Comparison of ENCODE assay signal across 1 cellular context in genomic region chr2:30147715-30148611, GRCh38.
TF ChIP-seq lines count a peak whose summit lies in the region.

No MANE protein-coding gene starts in this region.

TF ChIP-seq in K562, 482 proteins besides CTCF, POLR2A, EP300 and RAD21 (continued from another document):
- TF ChIP-seq BCLAF1 (IDR thresholded peaks at IDR 0.05; ENCODE audit: borderline replicate concordance in 1 of 2, control insufficient read depth in 1 of 2, low read depth in 2 of 2, low read length in 1 of 2) (no peak), ZNF77 (CRISPR knock-in tag; IDR thresholded peaks at IDR 0.05) (no peak), SIN3B (IDR thresholded peaks at IDR 0.05; ENCODE audit: low read depth) (peak; percentile 35; the same call in 1 of the 2 replicates), JUND (IDR thresholded peaks at IDR 0.05; ENCODE audit: borderline replicate concordance, low read depth, low read length) (no peak), JUND (tag; IDR thresholded peaks at IDR 0.05; ENCODE audit: borderline replicate concordance, low read depth, low read length) (no peak), EHMT2 (IDR thresholded peaks at IDR 0.05) (no peak), HMG20A (CRISPR knock-in tag; conservative IDR thresholded peaks at IDR 0.05) (no peak), USF2 (CRISPR knock-in tag; IDR thresholded peaks at IDR 0.05) (peak; percentile 95), KAT8 (IDR thresholded peaks at IDR 0.05; ENCODE audit: low read depth) (no peak), C11orf30 (IDR thresholded peaks at IDR 0.05; ENCODE audit: low read depth) (no peak), TRIM25 (IDR thresholded peaks at IDR 0.05; ENCODE audit: borderline replicate concordance) (no peak), GABPA (tag; conservative IDR thresholded peaks at IDR 0.05; ENCODE audit: low read depth) (no peak), SMARCB1 (IDR thresholded peaks at IDR 0.05; ENCODE audit: insufficient read length, low read depth) (no peak), ZNF134 (CRISPR knock-in tag; conservative IDR thresholded peaks at IDR 0.05) (no peak), HDAC1 (IDR thresholded peaks at IDR 0.05) (peak in 1 of 2 experiments; percentile 57; a peak in 1 of 4 replicates), ZFP30 (CRISPR knock-in tag; IDR thresholded peaks at IDR 0.05; ENCODE audit: borderline replicate concordance) (no peak), LEF1 (IDR thresholded peaks at IDR 0.05) (no peak), ZNF212 (CRISPR knock-in tag; IDR thresholded peaks at IDR 0.05) (no peak), ZBTB5 (IDR thresholded peaks at IDR 0.05) (no peak), HMG20B (CRISPR knock-in tag; IDR thresholded peaks at IDR 0.05) (no peak), CCNT2 (IDR thresholded peaks at IDR 0.05; ENCODE audit: borderline replicate concordance, extremely low read depth, insufficient read length, low read depth, low read length) (peak; percentile 68), CREM (IDR thresholded peaks at IDR 0.05; ENCODE audit: low read depth) (no peak), MYBL2 (IDR thresholded peaks at IDR 0.05; ENCODE audit: low read depth) (no peak), MYBL2 (CRISPR knock-in tag; IDR thresholded peaks at IDR 0.05; ENCODE audit: borderline replicate concordance) (no peak), HLTF (IDR thresholded peaks at IDR 0.05) (no peak)
